13 cellular contexts compared by ENCODE assay signal in the genomic region with DNA sequence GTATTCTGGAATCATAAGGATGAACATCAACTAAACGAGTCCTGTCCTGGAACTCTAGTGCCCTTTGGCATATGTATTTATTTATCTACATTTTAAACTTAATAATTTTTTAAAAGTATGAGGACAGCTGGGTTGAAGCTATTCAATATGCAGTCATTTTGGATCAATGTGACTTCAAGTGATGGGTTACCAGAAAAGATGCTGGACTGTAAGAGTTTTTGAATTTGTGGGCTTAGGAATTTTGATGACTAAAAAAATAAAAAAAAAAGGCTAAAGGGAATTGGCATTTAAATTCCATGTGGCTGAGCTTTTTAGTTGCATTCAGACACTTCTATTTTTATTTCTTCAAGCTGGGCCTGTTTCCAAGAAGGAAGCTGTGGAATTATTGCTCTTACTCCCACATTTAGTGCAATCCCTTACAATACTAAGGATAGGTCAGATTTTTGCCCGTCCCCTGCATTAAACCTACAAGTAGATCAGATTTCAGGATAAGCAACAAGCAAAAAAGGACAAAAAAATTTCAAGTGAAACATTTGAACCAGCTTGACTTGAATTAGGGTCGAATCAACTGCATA.
DNase-seq lines count a peak whose midpoint lies in the region; ATAC-seq and TF ChIP-seq lines count a peak whose summit lies in the region.
"Had no signal": no experiment of that assay in that cellular context is flagged by ENCODE, and none has a peak within 500 bp of the region (broad histone marks: within the 10 kb centered on the region; RNA-seq: fewer than 3 reads in every experiment).

No MANE protein-coding gene starts in this region.

- peaks cover 34% of the 10 kb centered on the region for H3K4me1 Mint-ChIP-seq in nephron

- no peak overlapping the region for H3K4me3 ChIP-seq in AG04449 (ENCODE audit: low read depth, low read length)
- H3K4me3 ChIP-seq in fibroblast of pulmonary artery (replicated peaks; ENCODE audit: low read depth, low read length) = no peak overlapping the region

- no peak overlapping the region for H3K4me3 Mint-ChIP-seq in nephron

- DNase-seq in AG04449 (ENCODE audit: low read depth, low spot score) (peak; percentile 95), NCI-H226 (peak; percentile 85), fibroblast of pulmonary artery (ENCODE audit: low read depth) (peak; percentile 96)
- DNase-seq in activated naive CD4-positive, alpha-beta T cell treated with anti-CD3 and anti-CD28 coated beads, Interleukin-2, amount 50 U/mL, for 72 hours (ENCODE audit: low spot score in 2 of 2) = no peak
- DNase-seq: activated gamma-delta T cell treated with Interleukin-2 at 50 U/mL for 16 hours, AML-193, NCI-H526, T1000 had no signal

- no peaks in the 10 kb centered on the region for H3K9me3 Mint-ChIP-seq in nephron
- no peaks in the 10 kb centered on the region for H3K9me3 Mint-ChIP-seq in activated naive CD4-positive, alpha-beta T cell treated with anti-CD3 and anti-CD28 coated beads, Interleukin-2, amount 50 U/mL, for 72 hours

- no peaks in the 10 kb centered on the region for H3K27me3 Mint-ChIP-seq in nephron (ENCODE audit: low read depth)

- no peak for TF ChIP-seq CTCF in AG04449 (IDR thresholded peaks at IDR 0.05; ENCODE audit: insufficient read depth, low read length, missing control alignments)
- TF ChIP-seq CTCF in fibroblast of pulmonary artery (IDR thresholded peaks at IDR 0.05; ENCODE audit: low read length, missing control alignments) = no peak
- TF ChIP-seq CTCF in nephron (IDR thresholded peaks at IDR 0.05; ENCODE audit: unreplicated experiment in 3 of 3) = no peak

- no peaks in the 10 kb centered on the region for H3K36me3 Mint-ChIP-seq in nephron (ENCODE audit: low read depth)
- no peaks in the 10 kb centered on the region for H3K36me3 Mint-ChIP-seq in activated naive CD4-positive, alpha-beta T cell treated with anti-CD3 and anti-CD28 coated beads, Interleukin-2, amount 50 U/mL, for 72 hours

- CTCF ChIA-PET in AG04449 (lab: Yijun Ruan, JAX) = interaction anchor here (0.6 to 1.3 kb wide), 3 partner anchors 363 to 460 kb away, joined by 3 to 4 read pairs (median 3); no protein-coding TSS in a partner anchor

- no peak for ATAC-seq in GM19035 (IDR thresholded peaks at IDR 0.05; ENCODE audit: unreplicated experiment)
- ATAC-seq in activated naive CD4-positive, alpha-beta T cell treated with anti-CD3 and anti-CD28 coated beads, Interleukin-2, amount 50 U/mL, for 72 hours = no peak
- ATAC-seq in GM18907 (IDR thresholded peaks at IDR 0.05; ENCODE audit: unreplicated experiment) = no peak
- no peak for ATAC-seq in GM19351 (IDR thresholded peaks at IDR 0.05; ENCODE audit: unreplicated experiment)
- ATAC-seq: HCT116 had no signal

- H3K27ac Mint-ChIP-seq in nephron = peak overlapping the region; percentile 87 to 95 (median 89)
- no peak overlapping the region for H3K27ac Mint-ChIP-seq in activated naive CD4-positive, alpha-beta T cell treated with anti-CD3 and anti-CD28 coated beads, Interleukin-2, amount 50 U/mL, for 72 hours

- POLR2A ChIA-PET in AG04449 (lab: Yijun Ruan, JAX) = interaction anchor here (0.7 to 2.8 kb wide), 2 partner anchors 38 to 704 kb away, joined by 3 to 15 read pairs; partner anchors contain the start of gene CITED2

Comparison
In these comparisons a context has a peak if more than half of its experiments do, and no peak if none do; other contexts are left out.
1. DNase-seq: peak in AG04449 (single experiment), NCI-H226 (single experiment) and fibroblast of pulmonary artery (single experiment); none in activated naive CD4-positive, alpha-beta T cell treated with anti-CD3 and anti-CD28 coated beads, Interleukin-2, amount 50 U/mL, for 72 hours (0 of 2).
2. H3K27ac Mint-ChIP-seq: peak in nephron (3 of 3); none in activated naive CD4-positive, alpha-beta T cell treated with anti-CD3 and anti-CD28 coated beads, Interleukin-2, amount 50 U/mL, for 72 hours (0 of 2).